In genomic region chr17:7577327-7578199, GRCh38 we compare ENCODE assay signal across 11 cellular contexts. TPM values are rescaled to one million over a fixed set of nuclear protein-coding genes. Genes with fewer than 3 reads are reported as not detected.
A peak's percentile ranks its signal among the peaks of the same experiment; 100 is the strongest.
DNase-seq lines count a peak whose midpoint lies in the region; ATAC-seq and TF ChIP-seq lines count a peak whose summit lies in the region.
"Had no signal": no experiment of that assay in that cellular context is flagged by ENCODE, and none has a peak within 500 bp of the region (broad histone marks: within the 10 kb centered on the region; RNA-seq: fewer than 3 reads in every experiment).

No MANE protein-coding gene starts in this region.

- TF ChIP-seq EP300 in tibial nerve (IDR thresholded peaks at IDR 0.05), result no peak

- peak overlapping the region; percentile 70 to 94 for H3K27ac Mint-ChIP-seq in effector memory CD8-positive, alpha-beta T cell
- peak overlapping the region; percentile 86 for H3K27ac Mint-ChIP-seq in progenitor cell of endocrine pancreas

- TF ChIP-seq POLR2A in tibial nerve (IDR thresholded peaks at IDR 0.05), result no peak

- peaks cover 84% of the 10 kb centered on the region for H3K36me3 ChIP-seq in DND-41 (ENCODE audit: insufficient read depth, low read length)
- H3K36me3 ChIP-seq in tibial nerve, result peaks cover 4 to 74% (median 27%) of the 10 kb centered on the region in 3 donors

- TF ChIP-seq CTCF in DND-41 (IDR thresholded peaks at IDR 0.05; ENCODE audit: borderline replicate concordance, extremely low read depth, low read length, poor library complexity, severe bottlenecking), result no peak
- no peak for TF ChIP-seq CTCF in progenitor cell of endocrine pancreas (IDR thresholded peaks at IDR 0.05; ENCODE audit: unreplicated experiment)
- TF ChIP-seq CTCF in tibial nerve (IDR thresholded peaks at IDR 0.05), result no peak

- ATAC-seq in DND-41 (ENCODE audit: insufficient read depth, low read depth), result no peak
- no peak for ATAC-seq in effector memory CD8-positive, alpha-beta T cell (replicated peaks)

- H3K4me1 ChIP-seq in DND-41 (ENCODE audit: insufficient read depth, low read length), result peaks cover 61% of the 10 kb centered on the region
- H3K4me1 ChIP-seq in tibial nerve, result peaks cover 0 to 85% (median 56%) of the 10 kb centered on the region in 4 donors

- no peak overlapping the region for H3K9ac ChIP-seq in DND-41 (ENCODE audit: low read depth, low read length)

- H3K4me1 Mint-ChIP-seq in effector memory CD8-positive, alpha-beta T cell (ENCODE audit: low read depth in 2 of 2), result peaks cover 40 to 46% of the 10 kb centered on the region in 2 donors
- peaks cover 42% of the 10 kb centered on the region for H3K4me1 Mint-ChIP-seq in progenitor cell of endocrine pancreas (ENCODE audit: low read depth)

- H3K9me3 Mint-ChIP-seq in effector memory CD8-positive, alpha-beta T cell, result no peaks in the 10 kb centered on the region
- no peaks in the 10 kb centered on the region for H3K9me3 Mint-ChIP-seq in progenitor cell of endocrine pancreas (ENCODE audit: low read depth)

- 74 to 82% methylated on average over 17 of the region's 17 CpGs for WGBS in tibial nerve, 2 donors

- DNase-seq in DND-41, result no peak
- no peak for DNase-seq in effector memory CD8-positive, alpha-beta T cell
- no peak for DNase-seq in progenitor cell of endocrine pancreas (ENCODE audit: low spot score, unreplicated experiment)
- DNase-seq in tibial nerve (ENCODE audit: low spot score in 2 of 2), result no peak
- no peak for DNase-seq in NCI-H510A (lab: John Stamatoyannopoulos, UW)
- no peak for DNase-seq in epidermal melanocyte (ENCODE audit: insufficient read length, low spot score)
- DNase-seq: GOT3, NCI-H345, nucleus accumbens had no signal

- H3K79me2 ChIP-seq in DND-41 (ENCODE audit: insufficient read depth, low read length), result peaks cover 72% of the 10 kb centered on the region

- H3K27ac ChIP-seq in DND-41 (ENCODE audit: low read length) (no peak overlapping the region), tibial nerve (peak overlapping the region in 2 of 4 donors; percentile 97)

- H2AFZ ChIP-seq in DND-41 (ENCODE audit: low read depth, low read length), result no peak overlapping the region

- H3K4me2 ChIP-seq in DND-41 (ENCODE audit: insufficient read depth, low read length), result peak overlapping the region; percentile 7; the same call in 1 of the 2 replicates

- H3K4me3 ChIP-seq in DND-41 (ENCODE audit: low read depth in 1 of 2, low read length in 2 of 2) (no peak overlapping the region), tibial nerve (no peak overlapping the region)
- H3K4me3 ChIP-seq: thoracic aorta had no signal

- no peaks in the 10 kb centered on the region for H3K27me3 Mint-ChIP-seq in effector memory CD8-positive, alpha-beta T cell
- H3K27me3 Mint-ChIP-seq in progenitor cell of endocrine pancreas, result no peaks in the 10 kb centered on the region

- H3K36me3 Mint-ChIP-seq in effector memory CD8-positive, alpha-beta T cell (ENCODE audit: insufficient read depth), result peaks cover 80% of the 10 kb centered on the region
- peaks cover 40% of the 10 kb centered on the region for H3K36me3 Mint-ChIP-seq in progenitor cell of endocrine pancreas (ENCODE audit: insufficient read depth)

- H3K9me3 ChIP-seq in DND-41 (ENCODE audit: insufficient read depth, low read length, severe bottlenecking), result no peaks in the 10 kb centered on the region
- no peaks in the 10 kb centered on the region for H3K9me3 ChIP-seq in tibial nerve
- H3K9me3 ChIP-seq: thoracic aorta had no signal

- H3K27me3 ChIP-seq in DND-41 (ENCODE audit: insufficient read depth, low read length, poor library complexity) (no peaks in the 10 kb centered on the region), tibial nerve (no peaks in the 10 kb centered on the region)

- peaks cover 65% of the 10 kb centered on the region for H4K20me1 ChIP-seq in DND-41 (ENCODE audit: insufficient read depth, low read length)

- peak overlapping the region; percentile 28 to 29 for H3K4me3 Mint-ChIP-seq in effector memory CD8-positive, alpha-beta T cell
- H3K4me3 Mint-ChIP-seq in progenitor cell of endocrine pancreas (ENCODE audit: low read depth), result no peak overlapping the region

TF ChIP-seq in PFSK-1, 5 proteins besides CTCF, POLR2A, EP300 and RAD21:
- no peak for TF ChIP-seq TAF1 (IDR thresholded peaks at IDR 0.05; ENCODE audit: borderline replicate concordance, insufficient read depth, low read length)
- no peak for TF ChIP-seq REST (IDR thresholded peaks at IDR 0.05; ENCODE audit: insufficient read depth in 1 of 2, low read depth in 2 of 2, low read length in 2 of 2)
- TF ChIP-seq SIN3A (IDR thresholded peaks at IDR 0.05; ENCODE audit: borderline replicate concordance, insufficient read depth, low read length), result no peak
- peak; percentile 11; the same call in 1 of the 2 replicates for TF ChIP-seq POLR2AphosphoS5 (IDR thresholded peaks at IDR 0.05; ENCODE audit: low read depth, low read length)

RNA-seq across cellular contexts. Expression of gene CD68, which starts 1.9 kb away (rescaled TPM):
- polyA plus RNA-seq in PFSK-1 (2012; ENCODE audit: insufficient read length, low read depth), result 56.0 TPM
- total RNA-seq in progenitor cell of endocrine pancreas (not detected in 2 replicates), tibial nerve (10 to 100 TPM; 19.3 to 65.7 (median 34.2) TPM)

RNA-seq across cellular contexts. Expression of gene MPDU1, which starts 6.1 kb away (rescaled TPM):
- 111 TPM for polyA plus RNA-seq in PFSK-1 (2012; ENCODE audit: insufficient read length, low read depth)
- total RNA-seq in progenitor cell of endocrine pancreas, result 71.4 and 71.9 TPM in 2 replicates
- total RNA-seq in tibial nerve, result 100 to 1,000 TPM in 1 of 4 donors, 10 to 100 TPM in 3; 58.3 to 102 (median 66.2) TPM

RNA-seq across cellular contexts. Expression of gene SOX15, which starts 12.3 kb away (rescaled TPM):
- 3.0 TPM for polyA plus RNA-seq in PFSK-1 (2012; ENCODE audit: insufficient read length, low read depth)
- 0.93 and 1.0 TPM in 2 replicates for total RNA-seq in progenitor cell of endocrine pancreas
- total RNA-seq in tibial nerve, result 1 to 10 TPM; 3.1 to 6.9 (median 5.0) TPM

RNA-seq across cellular contexts. Expression of gene SENP3, which starts 15.8 kb away (rescaled TPM):
- polyA plus RNA-seq in PFSK-1 (2012; ENCODE audit: insufficient read length, low read depth), result 102 TPM
- 58.2 and 62.5 TPM in 2 replicates for total RNA-seq in progenitor cell of endocrine pancreas
- 10 to 100 TPM; 54.3 to 75.4 (median 59.0) TPM for total RNA-seq in tibial nerve

RNA-seq across cellular contexts. Expression of gene TNFSF13, which starts 19.0 kb away (rescaled TPM):
- polyA plus RNA-seq in PFSK-1 (2012; ENCODE audit: insufficient read length, low read depth), result 2.3 TPM
- total RNA-seq in progenitor cell of endocrine pancreas, result 4.1 and 4.7 TPM in 2 replicates
- 10 to 100 TPM; 44.7 to 93.3 (median 64.7) TPM for total RNA-seq in tibial nerve

Comparison
In these comparisons a context has a peak if more than half of its experiments do, and no peak if none do; other contexts are left out.
1. RNA of gene CD68, which starts 1.9 kb away (total RNA-seq): 19.3 to 65.7 TPM in tibial nerve; not detected in progenitor cell of endocrine pancreas; every median in the first group is over 10 times any median in the second.